Comparison of ENCODE assay signal across 13 cellular contexts in genomic region chr18:33871363-33872025, GRCh38.
"Had no signal": no experiment of that assay in that cellular context is flagged by ENCODE, and none has a peak within 500 bp of the region (broad histone marks: within the 10 kb centered on the region; RNA-seq: fewer than 3 reads in every experiment).

No MANE protein-coding gene starts in this region.

- H3K27ac Mint-ChIP-seq: activated naive CD8-positive, alpha-beta T cell treated with anti-CD3 and anti-CD28 coated beads for 36 hours; immature natural killer cell; memory B cell; neural progenitor cell; type B pancreatic cell had no signal

- DNase-seq: activated CD4-positive, alpha-beta T cell treated with anti-CD3 and anti-CD28 coated beads for 1 hour; activated CD4-positive, alpha-beta T cell treated with anti-CD3 and anti-CD28 coated beads, Interleukin-2, amount 50 U/mL, for 48 hours; activated gamma-delta T cell; activated naive CD8-positive, alpha-beta T cell treated with anti-CD3 and anti-CD28 coated beads for 36 hours; activated T-cell treated with anti-CD3 and anti-CD28 coated beads, Interleukin-2, amount 50 U/mL, for 4 hours; immature natural killer cell; left cardiac atrium; pancreas; stimulated activated naive CD4-positive, alpha-beta T cell had no signal

- H3K4me1 Mint-ChIP-seq: activated naive CD8-positive, alpha-beta T cell treated with anti-CD3 and anti-CD28 coated beads for 36 hours; immature natural killer cell; memory B cell had no signal

- H3K4me3 ChIP-seq: esophagus muscularis mucosa, neural progenitor cell, pancreas had no signal

- H3K36me3 Mint-ChIP-seq: activated naive CD8-positive, alpha-beta T cell treated with anti-CD3 and anti-CD28 coated beads for 36 hours; immature natural killer cell; memory B cell; neural progenitor cell; type B pancreatic cell had no signal

- H3K9me3 Mint-ChIP-seq: neural progenitor cell, type B pancreatic cell had no signal

- H3K27me3 Mint-ChIP-seq: activated naive CD8-positive, alpha-beta T cell treated with anti-CD3 and anti-CD28 coated beads for 36 hours; memory B cell; type B pancreatic cell had no signal

- H3K4me3 Mint-ChIP-seq: activated naive CD8-positive, alpha-beta T cell treated with anti-CD3 and anti-CD28 coated beads for 36 hours; activated T-cell treated with anti-CD3 and anti-CD28 coated beads, Interleukin-2, amount 50 U/mL, for 4 hours; immature natural killer cell; memory B cell; neural progenitor cell; type B pancreatic cell had no signal
